In genomic region chr5:104081232-104081631, GRCh38 we compare ENCODE assay signal across 1 cellular context.
TF ChIP-seq lines count a peak whose summit lies in the region.

No MANE protein-coding gene starts in this region.

TF ChIP-seq in HCT116, 20 proteins besides CTCF, POLR2A, EP300 and RAD21 (continued from another document):
- TF ChIP-seq ATF3 (IDR thresholded peaks at IDR 0.05) (no peak), EZH2 (IDR thresholded peaks at IDR 0.05) (no peak)
